ENCODE assay signal across 9 cellular contexts in genomic region chr10:119371704-119372663, GRCh38.
A peak's percentile ranks its signal among the peaks of the same experiment; 100 is the strongest.
DNase-seq lines count a peak whose midpoint lies in the region; ATAC-seq and TF ChIP-seq lines count a peak whose summit lies in the region.
"Had no signal": no experiment of that assay in that cellular context is flagged by ENCODE, and none has a peak within 500 bp of the region (broad histone marks: within the 10 kb centered on the region; RNA-seq: fewer than 3 reads in every experiment).

No MANE protein-coding gene starts in this region.

- H3K4me3 ChIP-seq in SK-N-SH (ENCODE audit: low read depth in 2 of 2, low read length in 1 of 2) (no peak overlapping the region), foreskin fibroblast (ENCODE audit: low read depth in 1 of 2, low read length in 2 of 2) (no peak overlapping the region)

- ATAC-seq in SK-N-SH treated with all-trans-retinoic acid at 6 μM for 48 hours (no peak), HG02840 (IDR thresholded peaks at IDR 0.05; ENCODE audit: low FRiP score, unreplicated experiment) (peak; percentile 55), HG03460 (IDR thresholded peaks at IDR 0.05; ENCODE audit: unreplicated experiment) (no peak)
- no peak for ATAC-seq in stimulated activated memory B cell treated with anti-CD40 and anti-IgM and Interleukin-4, amounts not matched to agents 10 μg/mL and 1 μg/mL and 100 μg/mL, for 72 hours

- no peaks in the 10 kb centered on the region for H3K79me2 ChIP-seq in SK-N-SH (ENCODE audit: insufficient read depth)

- H3K9me3 ChIP-seq in SK-N-SH: no peaks in the 10 kb centered on the region

- 78% methylated on average over 7 of the region's 7 CpGs for WGBS in SK-N-SH (ENCODE audit: low lambda C conversion rate)

- H3K9me3 Mint-ChIP-seq in endothelial cell (ENCODE audit: unreplicated experiment) (no peaks in the 10 kb centered on the region), glutamatergic neuron (ENCODE audit: unreplicated experiment) (peaks cover 18% of the 10 kb centered on the region)
- peaks cover 4% of the 10 kb centered on the region for H3K9me3 Mint-ChIP-seq in stimulated activated memory B cell treated with anti-CD40 and anti-IgM and Interleukin-4, amounts not matched to agents 10 μg/mL and 1 μg/mL and 100 μg/mL, for 72 hours

- H3K27ac ChIP-seq in SK-N-SH (ENCODE audit: low read depth in 2 of 2, low read length in 1 of 2): peak overlapping the region in 1 of 2 experiments; percentile 71; a peak in 2 of 4 replicates
- H3K27ac ChIP-seq: 22Rv1 had no signal

- H3K4me3 Mint-ChIP-seq in endothelial cell (ENCODE audit: unreplicated experiment): no peak overlapping the region
- H3K4me3 Mint-ChIP-seq in stimulated activated memory B cell treated with anti-CD40 and anti-IgM and Interleukin-4, amounts not matched to agents 10 μg/mL and 1 μg/mL and 100 μg/mL, for 72 hours: no peak overlapping the region
- H3K4me3 Mint-ChIP-seq in glutamatergic neuron (ENCODE audit: unreplicated experiment): no peak overlapping the region

- peaks cover 9 to 50% of the 10 kb centered on the region in 2 experiments; a peak in 3 of 4 replicates for H3K4me1 ChIP-seq in SK-N-SH (ENCODE audit: control insufficient read depth in 1 of 2, insufficient read depth in 2 of 2, low read depth in 1 of 2, low read length in 1 of 2)

- CTCF ChIA-PET in SK-N-SH (lab: Yijun Ruan, JAX): interaction anchor here (1.2 to 2.1 kb wide), 9 partner anchors 30 to 173 kb away, joined by 3 to 7 read pairs (median 4); partner anchors contain the start of gene GRK5

- peaks cover 30% of the 10 kb centered on the region for H3K27me3 Mint-ChIP-seq in endothelial cell (ENCODE audit: unreplicated experiment)
- no peaks in the 10 kb centered on the region for H3K27me3 Mint-ChIP-seq in stimulated activated memory B cell treated with anti-CD40 and anti-IgM and Interleukin-4, amounts not matched to agents 10 μg/mL and 1 μg/mL and 100 μg/mL, for 72 hours
- H3K27me3 Mint-ChIP-seq in glutamatergic neuron (ENCODE audit: unreplicated experiment): peaks cover 18% of the 10 kb centered on the region

- no peaks in the 10 kb centered on the region for H4K20me1 ChIP-seq in SK-N-SH (ENCODE audit: insufficient read depth)

- TF ChIP-seq CTCF in SK-N-SH (IDR thresholded peaks at IDR 0.05): no peak
- no peak for TF ChIP-seq CTCF in endothelial cell (IDR thresholded peaks at IDR 0.05; ENCODE audit: unreplicated experiment)
- TF ChIP-seq CTCF in glutamatergic neuron (IDR thresholded peaks at IDR 0.05; ENCODE audit: partially characterized antibody, unreplicated experiment): no peak
- TF ChIP-seq CTCF in foreskin fibroblast (IDR thresholded peaks at IDR 0.05; ENCODE audit: low read depth, low read length): no peak

- peak overlapping the region; percentile 70; the same call in 1 of the 2 replicates for H3K4me2 ChIP-seq in SK-N-SH

- no peaks in the 10 kb centered on the region for H3K36me3 ChIP-seq in SK-N-SH (replicated peaks in 1 of 2; ENCODE audit: control insufficient read depth in 1 of 2, insufficient read depth in 2 of 2, low read length in 1 of 2)

- H3K36me3 Mint-ChIP-seq in endothelial cell (ENCODE audit: low read depth, unreplicated experiment) (peaks cover 43% of the 10 kb centered on the region), glutamatergic neuron (ENCODE audit: unreplicated experiment) (no peaks in the 10 kb centered on the region)
- H3K36me3 Mint-ChIP-seq in stimulated activated memory B cell treated with anti-CD40 and anti-IgM and Interleukin-4, amounts not matched to agents 10 μg/mL and 1 μg/mL and 100 μg/mL, for 72 hours: peaks cover 14% of the 10 kb centered on the region

- H3F3A ChIP-seq in SK-N-SH (replicated peaks; ENCODE audit: insufficient read depth): peaks cover 2% of the 10 kb centered on the region

- POLR2A ChIA-PET in SK-N-SH (lab: Yijun Ruan, JAX): no interaction called here

- no peak for TF ChIP-seq EP300 in SK-N-SH (IDR thresholded peaks at IDR 0.05; ENCODE audit: borderline replicate concordance in 1 of 2, low read depth in 1 of 2, low read length in 1 of 2)

- no peak overlapping the region for H2AFZ ChIP-seq in SK-N-SH (ENCODE audit: low read depth)

- no peaks in the 10 kb centered on the region for H3K27me3 ChIP-seq in SK-N-SH (ENCODE audit: insufficient read depth)

- DNase-seq in SK-N-SH: no peak
- no peak for DNase-seq in endothelial cell (ENCODE audit: low spot score)
- DNase-seq in glutamatergic neuron: no peak
- DNase-seq in foreskin fibroblast: no peak

- H3K4me1 Mint-ChIP-seq in endothelial cell (ENCODE audit: unreplicated experiment): peaks cover 89% of the 10 kb centered on the region
- peaks cover 79% of the 10 kb centered on the region for H3K4me1 Mint-ChIP-seq in stimulated activated memory B cell treated with anti-CD40 and anti-IgM and Interleukin-4, amounts not matched to agents 10 μg/mL and 1 μg/mL and 100 μg/mL, for 72 hours
- H3K4me1 Mint-ChIP-seq in glutamatergic neuron (ENCODE audit: low read depth, unreplicated experiment): peaks cover 54% of the 10 kb centered on the region

- H3K9ac ChIP-seq in SK-N-SH: no peak overlapping the region

- H3K27ac Mint-ChIP-seq in endothelial cell (ENCODE audit: unreplicated experiment) (peak overlapping the region; percentile 91), glutamatergic neuron (ENCODE audit: unreplicated experiment) (no peak overlapping the region)
- peak overlapping the region; percentile 94 for H3K27ac Mint-ChIP-seq in stimulated activated memory B cell treated with anti-CD40 and anti-IgM and Interleukin-4, amounts not matched to agents 10 μg/mL and 1 μg/mL and 100 μg/mL, for 72 hours

- no peak for TF ChIP-seq RAD21 in SK-N-SH (IDR thresholded peaks at IDR 0.05; ENCODE audit: low read length)

- no peaks in the 10 kb centered on the region for H3K9me2 ChIP-seq in SK-N-SH

TF ChIP-seq in SK-N-SH, 30 proteins besides CTCF, POLR2A, EP300 and RAD21 (continues in another document):
- TF ChIP-seq NRF1 (IDR thresholded peaks at IDR 0.05; ENCODE audit: low read depth, low read length) (no peak), YY1 (IDR thresholded peaks at IDR 0.05; ENCODE audit: low read depth) (no peak), GATA2 (CRISPR knock-in tag; IDR thresholded peaks at IDR 0.05) (no peak), RXRA (IDR thresholded peaks at IDR 0.05; ENCODE audit: borderline replicate concordance, low read depth) (no peak), POLR2AphosphoS5 (IDR thresholded peaks at IDR 0.05; ENCODE audit: low read depth, low read length) (no peak), ZBTB33 (IDR thresholded peaks at IDR 0.05; ENCODE audit: borderline replicate concordance, low read depth) (no peak)

TF ChIP-seq in SK-N-SH treated with all-trans-retinoic acid at 6 μM for 48 hours, 23 proteins besides CTCF, POLR2A, EP300 and RAD21:
- TF ChIP-seq PATZ1 (CRISPR knock-in tag; IDR thresholded peaks at IDR 0.05; ENCODE audit: borderline replicate concordance): no peak
- TF ChIP-seq POU6F1 (CRISPR knock-in tag; IDR thresholded peaks at IDR 0.05; ENCODE audit: borderline replicate concordance, low read depth): no peak
- no peak for TF ChIP-seq TOX (CRISPR knock-in tag; IDR thresholded peaks at IDR 0.05; ENCODE audit: borderline replicate concordance)
- no peak for TF ChIP-seq ZNF8 (CRISPR knock-in tag; IDR thresholded peaks at IDR 0.05)
